In the genomic region with DNA sequence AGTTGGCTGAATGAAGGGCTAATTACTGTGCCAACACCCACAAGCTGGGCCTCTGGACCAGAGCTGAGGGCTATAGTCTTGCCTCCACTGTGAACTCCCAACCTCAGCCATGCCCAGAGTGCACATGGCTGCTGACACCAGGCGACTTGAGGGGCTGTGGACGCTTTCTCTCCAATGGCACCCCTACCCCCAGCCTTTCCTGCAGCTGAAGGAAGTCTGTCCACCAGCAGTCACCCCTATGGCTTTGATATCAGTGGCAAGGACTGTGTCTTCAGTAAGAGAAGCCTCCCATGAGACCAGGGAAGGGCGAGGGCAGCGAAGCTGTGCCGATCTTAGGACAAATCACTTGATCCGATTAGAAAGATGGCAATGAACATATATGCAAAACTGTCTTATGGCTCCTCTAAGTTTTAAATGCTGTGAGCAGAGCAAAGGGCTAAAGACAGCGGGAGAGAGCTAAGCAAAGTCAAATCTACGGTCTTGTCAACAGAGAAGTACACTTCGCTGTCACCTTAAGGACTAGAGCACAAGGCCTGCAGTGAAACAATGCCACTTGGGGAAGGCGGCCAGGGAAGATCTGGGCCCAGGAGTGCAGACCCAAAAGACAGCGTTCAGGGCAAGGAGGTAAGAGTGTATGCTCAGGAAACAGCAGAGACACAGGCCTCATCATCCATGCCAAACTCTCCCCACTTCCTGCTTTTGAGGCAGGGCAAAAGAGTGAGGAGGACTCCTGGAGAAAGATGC, we compare ENCODE assay signal across 10 cellular contexts. TPM values are rescaled to one million over a fixed set of nuclear protein-coding genes. Genes with fewer than 3 reads are reported as not detected.
DNase-seq lines count a peak whose midpoint lies in the region; FAIRE-seq and TF ChIP-seq lines count a peak whose summit lies in the region.
"Had no signal": no experiment of that assay in that cellular context is flagged by ENCODE, and none has a peak within 500 bp of the region (broad histone marks: within the 10 kb centered on the region; RNA-seq: fewer than 3 reads in every experiment).

No MANE protein-coding gene starts in this region.

- no peak for FAIRE-seq in GM19239 (lab: Jason Lieb, UNC)

- peaks cover 37% of the 10 kb centered on the region for H3K36me3 ChIP-seq in adipocyte (ENCODE audit: control insufficient read depth, insufficient read depth, low read length, severe bottlenecking)

- no peak for DNase-seq in AG09309 (ENCODE audit: low read depth)
- DNase-seq in HFF-Myc (ENCODE audit: extremely low read depth, low read depth), result no peak
- DNase-seq in adipocyte (ENCODE audit: low read depth), result no peak
- no peak for DNase-seq in HuH-7.5 (ENCODE audit: low spot score)
- no peak for DNase-seq in T-helper 9 cell
- no peak for DNase-seq in GM19239 (ENCODE audit: insufficient read length, low spot score)
- DNase-seq in DMS114 treated with DMSO at 0.1 percent for 48 hours (lab: John Stamatoyannopoulos, UW; ENCODE audit: unreplicated experiment), result no peak
- DNase-seq: central memory CD4-positive, alpha-beta T cell; NCI-H146 had no signal

- H3K27me3 ChIP-seq in adipocyte (replicated peaks; ENCODE audit: control insufficient read depth, insufficient read depth, low read length) (no peaks in the 10 kb centered on the region), mononuclear cell (ENCODE audit: insufficient read depth, low read length) (no peaks in the 10 kb centered on the region)

- peak overlapping the region; percentile 94 for H3K9ac ChIP-seq in adipocyte (ENCODE audit: low read length)

- H3K4me1 ChIP-seq in adipocyte (ENCODE audit: control insufficient read depth, insufficient read depth, low read length), result peaks cover 23% of the 10 kb centered on the region
- peaks cover 16% of the 10 kb centered on the region for H3K4me1 ChIP-seq in mononuclear cell (ENCODE audit: insufficient read depth, low read length)

- H3K4me3 ChIP-seq in AG09309 (ENCODE audit: control insufficient read depth, low read depth, low read length), result peak overlapping the region; percentile 78
- H3K4me3 ChIP-seq in HFF-Myc (replicated peaks; ENCODE audit: low read depth, low read length), result peak overlapping the region; percentile 95
- peak overlapping the region; percentile 94 for H3K4me3 ChIP-seq in adipocyte (ENCODE audit: low read length)
- H3K4me3 ChIP-seq in mononuclear cell (ENCODE audit: low read length), result peak overlapping the region; percentile 85

- H3K9me3 ChIP-seq in adipocyte (ENCODE audit: control insufficient read depth, low read length) (no peaks in the 10 kb centered on the region), mononuclear cell (ENCODE audit: low read depth, low read length) (no peaks in the 10 kb centered on the region)

- no peak for TF ChIP-seq CTCF in AG09309 (IDR thresholded peaks at IDR 0.05; ENCODE audit: control insufficient read depth, insufficient read depth, low read depth, low read length, missing control alignments)
- no peak for TF ChIP-seq CTCF in HFF-Myc (IDR thresholded peaks at IDR 0.05; ENCODE audit: low read depth, low read length, missing control alignments)

RNA-seq across cellular contexts. Expression of a gene that starts 1.6 kb away (rescaled TPM):
- 16.7 TPM for total RNA-seq in mononuclear cell

RNA-seq across cellular contexts. Expression of a gene that starts 14.7 kb away (rescaled TPM):
- 0.10 TPM for total RNA-seq in mononuclear cell

RNA-seq across cellular contexts. Expression of a gene that starts 57.4 kb away (rescaled TPM):
- total RNA-seq in mononuclear cell, result not detected
